Comparison of ENCODE assay signal across 21 cellular contexts in genomic region chr9:5382479-5382878, GRCh38. TPM values are rescaled to one million over a fixed set of nuclear protein-coding genes. Genes with fewer than 3 reads are reported as not detected.
A peak's percentile ranks its signal among the peaks of the same experiment; 100 is the strongest.
DNase-seq lines count a peak whose midpoint lies in the region; ATAC-seq and TF ChIP-seq lines count a peak whose summit lies in the region.
"Had no signal": no experiment of that assay in that cellular context is flagged by ENCODE, and none has a peak within 500 bp of the region (broad histone marks: within the 10 kb centered on the region; RNA-seq: fewer than 3 reads in every experiment).

No MANE protein-coding gene starts in this region.

- no peaks in the 10 kb centered on the region for H3K9me3 ChIP-seq in Karpas-422 (ENCODE audit: low read length)
- no peaks in the 10 kb centered on the region for H3K9me3 ChIP-seq in WERI-Rb-1 (ENCODE audit: severe bottlenecking)
- H3K9me3 ChIP-seq: Caco-2, SJSA1 had no signal

- H3K27me3 ChIP-seq in Karpas-422 (ENCODE audit: low read length) (no peaks in the 10 kb centered on the region), WERI-Rb-1 (ENCODE audit: insufficient read depth, low read depth, severe bottlenecking) (no peaks in the 10 kb centered on the region)
- H3K27me3 ChIP-seq: SJSA1 had no signal

- H2AFZ ChIP-seq in Karpas-422 (ENCODE audit: low read length) = no peak overlapping the region
- H2AFZ ChIP-seq: PC-9 had no signal

- no peak overlapping the region for H3K4me3 ChIP-seq in GM12865 (ENCODE audit: low read depth, low read length)
- H3K4me3 ChIP-seq in Karpas-422 (ENCODE audit: low read length) = no peak overlapping the region
- H3K4me3 ChIP-seq in WERI-Rb-1 (ENCODE audit: low read depth, low read length) = no peak overlapping the region
- H3K4me3 ChIP-seq: PC-9, SJSA1 had no signal

- H3K9me3 Mint-ChIP-seq in endothelial cell (ENCODE audit: unreplicated experiment) = no peaks in the 10 kb centered on the region

- H3K4me1 Mint-ChIP-seq in endothelial cell (ENCODE audit: unreplicated experiment) = peaks cover 8% of the 10 kb centered on the region

- peak overlapping the region; percentile 0 for H3K27ac Mint-ChIP-seq in endothelial cell (ENCODE audit: unreplicated experiment)
- H3K27ac Mint-ChIP-seq: CD14-positive monocyte had no signal

- H3K9ac ChIP-seq in Karpas-422 (ENCODE audit: low read length) = no peak overlapping the region

- no peaks in the 10 kb centered on the region for H3K79me2 ChIP-seq in Karpas-422 (ENCODE audit: low read length)

- H3K27ac ChIP-seq in Karpas-422 (ENCODE audit: low read length) = no peak overlapping the region
- no peak overlapping the region for H3K27ac ChIP-seq in WERI-Rb-1
- H3K27ac ChIP-seq: PC-9, SJSA1 had no signal

- peaks cover 4% of the 10 kb centered on the region for H3K36me3 Mint-ChIP-seq in endothelial cell (ENCODE audit: low read depth, unreplicated experiment)
- H3K36me3 Mint-ChIP-seq: CD14-positive monocyte had no signal

- peaks cover 3% of the 10 kb centered on the region for H3K27me3 Mint-ChIP-seq in endothelial cell (ENCODE audit: unreplicated experiment)

- H4K20me1 ChIP-seq in Karpas-422 (ENCODE audit: insufficient read depth, low read depth, low read length) = no peaks in the 10 kb centered on the region

- DNase-seq in GM12865 (ENCODE audit: low read depth) (peak; percentile 5), Karpas-422 (peak; percentile 45), endothelial cell (ENCODE audit: low spot score) (no peak), DMS79 (lab: John Stamatoyannopoulos, UW) (no peak), WERI-Rb-1 (no peak), cerebellum (ENCODE audit: low spot score) (no peak)
- DNase-seq: Caco-2, DMS153, EL, GOT3, KG1, NCI-H1048, NCI-H146, NCI-H2081 treated with DMSO at 0.1 percent for 48 hours, NCI-H510A treated with DMSO at 0.1 percent for 48 hours, NCI-H82, PC-9 had no signal

- H3K4me3 Mint-ChIP-seq in endothelial cell (ENCODE audit: unreplicated experiment) = no peak overlapping the region
- H3K4me3 Mint-ChIP-seq: CD14-positive monocyte had no signal

- ATAC-seq in GM18907 (IDR thresholded peaks at IDR 0.05; ENCODE audit: unreplicated experiment) = peak; percentile 63

- H3K36me3 ChIP-seq in Karpas-422 (ENCODE audit: insufficient read depth, low read length) (no peaks in the 10 kb centered on the region), WERI-Rb-1 (no peaks in the 10 kb centered on the region)
- H3K36me3 ChIP-seq: SJSA1 had no signal

- no peaks in the 10 kb centered on the region for H3K9me2 ChIP-seq in Karpas-422 (replicated peaks; ENCODE audit: insufficient read depth, low read length)

- TF ChIP-seq CTCF in GM12865 (IDR thresholded peaks at IDR 0.05; ENCODE audit: insufficient read depth, low read depth, low read length, missing control alignments) (no peak), endothelial cell (IDR thresholded peaks at IDR 0.05; ENCODE audit: unreplicated experiment) (no peak), WERI-Rb-1 (IDR thresholded peaks at IDR 0.05; ENCODE audit: low read depth, low read length) (no peak)

- H3K4me1 ChIP-seq in Karpas-422 (ENCODE audit: low read length) = peaks cover 24% of the 10 kb centered on the region
- H3K4me1 ChIP-seq: Caco-2 had no signal

- no peak overlapping the region for H3K4me2 ChIP-seq in Karpas-422 (ENCODE audit: low read depth, low read length, poor library complexity, severe bottlenecking)
- H3K4me2 ChIP-seq: PC-9 had no signal

RNA-seq across cellular contexts. Expression of gene RLN1, which starts 42.8 kb away (rescaled TPM):
- total RNA-seq in Karpas-422 (2014; rRNA removed; shearing (Covaris generic); ENCODE audit: low replicate concordance) = 0.37 TPM in 1 of 2 replicates, not detected in the other
- total RNA-seq in endothelial cell (ENCODE audit: unreplicated experiment) (not detected), cerebellum (1.3 TPM)
- total RNA-seq: Caco-2, M059J, SJSA1 had no signal

RNA-seq across cellular contexts. Expression of gene PLGRKT, which starts 55.2 kb away (rescaled TPM):
- 18.7 and 53.1 TPM in 2 replicates for total RNA-seq in Karpas-422 (2014; rRNA removed; shearing (Covaris generic); ENCODE audit: low replicate concordance)
- total RNA-seq in endothelial cell (ENCODE audit: unreplicated experiment) (4.8 TPM), cerebellum (12.3 TPM)

Comparison
In these comparisons a context has a peak if more than half of its experiments do, and no peak if none do; other contexts are left out.
1. DNase-seq: peak in GM12865 (single experiment) and Karpas-422 (single experiment); none in endothelial cell (single experiment), DMS79 (single experiment), WERI-Rb-1 (single experiment) and cerebellum (single experiment).